In genomic region chr19:10105241-10106099, GRCh38 we compare ENCODE assay signal across 9 cellular contexts. TPM values are rescaled to one million over a fixed set of nuclear protein-coding genes. Genes with fewer than 3 reads are reported as not detected.
DNase-seq lines count a peak whose midpoint lies in the region; ATAC-seq and TF ChIP-seq lines count a peak whose summit lies in the region.
"Had no signal": no experiment of that assay in that cellular context is flagged by ENCODE, and none has a peak within 500 bp of the region (broad histone marks: within the 10 kb centered on the region; RNA-seq: fewer than 3 reads in every experiment).

No MANE protein-coding gene starts in this region.

- DNase-seq in DND-41 (no peak), T-helper 17 cell (peak in 2 of 3 donors; percentile 36 to 69), dorsolateral prefrontal cortex (no peak), medulla oblongata (ENCODE audit: extremely low spot score) (no peak), NCI-H187 (lab: John Stamatoyannopoulos, UW) (no peak)

- H4K20me1 ChIP-seq in DND-41 (ENCODE audit: insufficient read depth, low read length) = peaks cover 29% of the 10 kb centered on the region

- peaks cover 44% of the 10 kb centered on the region for H3K4me1 Mint-ChIP-seq in T-helper 17 cell

- H3K4me2 ChIP-seq in DND-41 (ENCODE audit: insufficient read depth, low read length) = peak overlapping the region; percentile 57

- H3K27me3 ChIP-seq in DND-41 (ENCODE audit: insufficient read depth, low read length, poor library complexity) = no peaks in the 10 kb centered on the region
- no peaks in the 10 kb centered on the region for H3K27me3 ChIP-seq in dorsolateral prefrontal cortex

- no peaks in the 10 kb centered on the region for H3K9me3 ChIP-seq in DND-41 (ENCODE audit: insufficient read depth, low read length, severe bottlenecking)
- no peaks in the 10 kb centered on the region for H3K9me3 ChIP-seq in T-helper 17 cell (ENCODE audit: control insufficient read depth, low read length, poor library complexity, severe bottlenecking)

- TF ChIP-seq CTCF in DND-41 (IDR thresholded peaks at IDR 0.05; ENCODE audit: borderline replicate concordance, extremely low read depth, low read length, poor library complexity, severe bottlenecking) (no peak), dorsolateral prefrontal cortex (IDR thresholded peaks at IDR 0.05 in 54 of 56, conservative IDR thresholded peaks at IDR 0.05 in 2 of 56; ENCODE audit: low read depth in 1 of 56, partially characterized antibody in 56 of 56) (no peak)

- H3K27ac Mint-ChIP-seq in T-helper 17 cell = peak overlapping the region; percentile 99

- H3K4me1 ChIP-seq in DND-41 (ENCODE audit: insufficient read depth, low read length) = peaks cover 24% of the 10 kb centered on the region

- peak overlapping the region; percentile 86; the same call in 1 of the 2 replicates for H3K9ac ChIP-seq in DND-41 (ENCODE audit: low read depth, low read length)

- no peaks in the 10 kb centered on the region for H3K27me3 Mint-ChIP-seq in T-helper 17 cell

- H3K79me2 ChIP-seq in DND-41 (ENCODE audit: insufficient read depth, low read length) = peaks cover 37% of the 10 kb centered on the region

- intact Hi-C loops in dorsolateral prefrontal cortex (cut with DNase I) = loop anchor here (1.0 to 10.0 kb wide), 5 partner anchors 9 to 289 kb away; partner anchors contain the start of genes DNMT1 (in 1 of the 2), ICAM3 (in 1 of the 2), MRPL4 (in 1 of the 2) and RAVER1 (in 1 of the 2)

- peak overlapping the region; percentile 88 for H3K4me3 Mint-ChIP-seq in T-helper 17 cell

- H3K27ac ChIP-seq in DND-41 (ENCODE audit: low read length) = peak overlapping the region; percentile 35; the same call in 1 of the 2 replicates
- H3K27ac ChIP-seq in dorsolateral prefrontal cortex = peak overlapping the region in 38 of 59 donors; percentile 9 to 92 (median 65)
- H3K27ac ChIP-seq in skin epidermis = peak overlapping the region in 19 of 21 experiments; percentile 12 to 94 (median 83)

- H3K4me3 ChIP-seq in DND-41 (ENCODE audit: low read depth in 1 of 2, low read length in 2 of 2) (peak overlapping the region in 1 of 2 experiments; percentile 92; a peak in 3 of 4 replicates), dorsolateral prefrontal cortex (peak overlapping the region in 53 of 59 donors; percentile 23 to 99 (median 89)), skin epidermis (peak overlapping the region in 6 of 7 experiments; percentile 67 to 92 (median 84))

- peaks cover 39% of the 10 kb centered on the region for H3K36me3 ChIP-seq in DND-41 (ENCODE audit: insufficient read depth, low read length)

- ATAC-seq in DND-41 (ENCODE audit: insufficient read depth, low read depth) = no peak
- peak; percentile 25 for ATAC-seq in HG02885 (IDR thresholded peaks at IDR 0.05; ENCODE audit: poor library complexity, unreplicated experiment)
- peak; percentile 6 for ATAC-seq in T-helper 17 cell
- ATAC-seq in GM21723 (IDR thresholded peaks at IDR 0.05; ENCODE audit: unreplicated experiment) = no peak

- peak overlapping the region; percentile 28; the same call in 1 of the 2 replicates for H2AFZ ChIP-seq in DND-41 (ENCODE audit: low read depth, low read length)

- H3K36me3 Mint-ChIP-seq in T-helper 17 cell (ENCODE audit: low read depth) = peaks cover 4% of the 10 kb centered on the region

RNA-seq across cellular contexts. Expression of gene PPAN, which starts 0.7 kb away (rescaled TPM):
- total RNA-seq in T-helper 17 cell = 10 to 100 TPM; 79.8 to 87.8 TPM
- 10 to 100 TPM; 32.9 to 65.3 (median 43.5) TPM for total RNA-seq in dorsolateral prefrontal cortex

RNA-seq across cellular contexts. Expression of gene ANGPTL6, which starts 3.0 kb away (rescaled TPM):
- total RNA-seq in T-helper 17 cell = 1 to 10 TPM in 1 of 2 donors, under 1 TPM in 1; 0.86 to 2.2 TPM
- 1 to 10 TPM in 47 of 120 experiments, under 1 TPM in 64, not detected in 9; 0.31 to 4.0 (median 0.87) TPM for total RNA-seq in dorsolateral prefrontal cortex
- total RNA-seq: right cardiac atrium had no signal

RNA-seq across cellular contexts. Expression of gene P2RY11, which starts 6.0 kb away (rescaled TPM):
- total RNA-seq in T-helper 17 cell = 10 to 100 TPM; 46.6 to 50.8 TPM
- 10 to 100 TPM; 14.1 to 36.6 (median 23.2) TPM for total RNA-seq in dorsolateral prefrontal cortex

RNA-seq across cellular contexts. Expression of gene EIF3G, which starts 14.2 kb away (rescaled TPM):
- total RNA-seq in T-helper 17 cell = 100 to 1,000 TPM; 312 to 322 TPM
- 100 to 1,000 TPM in 80 of 120 experiments, 10 to 100 TPM in 40; 78.7 to 131 (median 104) TPM for total RNA-seq in dorsolateral prefrontal cortex

RNA-seq across cellular contexts. Expression of gene SHFL, which starts 19.4 kb away (rescaled TPM):
- total RNA-seq in T-helper 17 cell = 10 to 100 TPM; 65.2 to 68.0 TPM
- total RNA-seq in dorsolateral prefrontal cortex = 10 to 100 TPM; 34.9 to 82.2 (median 49.6) TPM

Comparison
In these comparisons a context has a peak if more than half of its experiments do, and no peak if none do; other contexts are left out.
1. ATAC-seq: peak in HG02885 (single experiment) and T-helper 17 cell (single experiment); none in DND-41 (single experiment) and GM21723 (single experiment).
2. DNase-seq: peak in T-helper 17 cell (2 of 3); none in DND-41 (single experiment), dorsolateral prefrontal cortex (0 of 10), medulla oblongata (single experiment) and NCI-H187 (0 of 2).
3. Peak in every context shown above with its lines, with median percentiles within 50 percentile points of each other: H3K27ac ChIP-seq.